ENCODE assay signal across 1 cellular context in genomic region chr17:81810476-81810875, GRCh38.
TF ChIP-seq lines count a peak whose summit lies in the region.

No MANE protein-coding gene starts in this region.

TF ChIP-seq in HepG2, 621 proteins besides CTCF, POLR2A, EP300 and RAD21:
- TF ChIP-seq ZNF598 (CRISPR knock-in tag; IDR thresholded peaks at IDR 0.05; ENCODE audit: borderline replicate concordance) (no peak), ZNF326 (CRISPR knock-in tag; IDR thresholded peaks at IDR 0.05; ENCODE audit: borderline replicate concordance) (no peak), ELF3 (CRISPR knock-in tag; IDR thresholded peaks at IDR 0.05) (no peak), ZSCAN25 (CRISPR knock-in tag; IDR thresholded peaks at IDR 0.05) (peak; percentile 64; the same call in 1 of the 2 replicates), SMYD3 (CRISPR knock-in tag; IDR thresholded peaks at IDR 0.05) (no peak), HDAC1 (CRISPR knock-in tag; IDR thresholded peaks at IDR 0.05) (no peak), ZNF407 (CRISPR knock-in tag; IDR thresholded peaks at IDR 0.05; ENCODE audit: not compliant biosample characterization) (no peak), ZNF576 (CRISPR knock-in tag; IDR thresholded peaks at IDR 0.05) (no peak), ZNF770 (CRISPR knock-in tag; IDR thresholded peaks at IDR 0.05) (no peak)
